Comparison of ENCODE assay signal across 1 cellular context in genomic region chr2:65666156-65666725, GRCh38.
TF ChIP-seq lines count a peak whose summit lies in the region.

No MANE protein-coding gene starts in this region.

TF ChIP-seq in GM23338, 12 proteins besides CTCF, POLR2A, EP300 and RAD21 (continued from another document):
- TF ChIP-seq ZNF114 (CRISPR knock-in tag; IDR thresholded peaks at IDR 0.05) (no peak), JUNB (IDR thresholded peaks at IDR 0.05; ENCODE audit: unreplicated experiment) (no peak), STAT1 (IDR thresholded peaks at IDR 0.05; ENCODE audit: unreplicated experiment) (no peak), POLR2AphosphoS5 (IDR thresholded peaks at IDR 0.05; ENCODE audit: low read depth) (no peak), EZH2 (IDR thresholded peaks at IDR 0.05; ENCODE audit: low read depth, unreplicated experiment) (no peak)
- TF ChIP-seq, protein P1, sequence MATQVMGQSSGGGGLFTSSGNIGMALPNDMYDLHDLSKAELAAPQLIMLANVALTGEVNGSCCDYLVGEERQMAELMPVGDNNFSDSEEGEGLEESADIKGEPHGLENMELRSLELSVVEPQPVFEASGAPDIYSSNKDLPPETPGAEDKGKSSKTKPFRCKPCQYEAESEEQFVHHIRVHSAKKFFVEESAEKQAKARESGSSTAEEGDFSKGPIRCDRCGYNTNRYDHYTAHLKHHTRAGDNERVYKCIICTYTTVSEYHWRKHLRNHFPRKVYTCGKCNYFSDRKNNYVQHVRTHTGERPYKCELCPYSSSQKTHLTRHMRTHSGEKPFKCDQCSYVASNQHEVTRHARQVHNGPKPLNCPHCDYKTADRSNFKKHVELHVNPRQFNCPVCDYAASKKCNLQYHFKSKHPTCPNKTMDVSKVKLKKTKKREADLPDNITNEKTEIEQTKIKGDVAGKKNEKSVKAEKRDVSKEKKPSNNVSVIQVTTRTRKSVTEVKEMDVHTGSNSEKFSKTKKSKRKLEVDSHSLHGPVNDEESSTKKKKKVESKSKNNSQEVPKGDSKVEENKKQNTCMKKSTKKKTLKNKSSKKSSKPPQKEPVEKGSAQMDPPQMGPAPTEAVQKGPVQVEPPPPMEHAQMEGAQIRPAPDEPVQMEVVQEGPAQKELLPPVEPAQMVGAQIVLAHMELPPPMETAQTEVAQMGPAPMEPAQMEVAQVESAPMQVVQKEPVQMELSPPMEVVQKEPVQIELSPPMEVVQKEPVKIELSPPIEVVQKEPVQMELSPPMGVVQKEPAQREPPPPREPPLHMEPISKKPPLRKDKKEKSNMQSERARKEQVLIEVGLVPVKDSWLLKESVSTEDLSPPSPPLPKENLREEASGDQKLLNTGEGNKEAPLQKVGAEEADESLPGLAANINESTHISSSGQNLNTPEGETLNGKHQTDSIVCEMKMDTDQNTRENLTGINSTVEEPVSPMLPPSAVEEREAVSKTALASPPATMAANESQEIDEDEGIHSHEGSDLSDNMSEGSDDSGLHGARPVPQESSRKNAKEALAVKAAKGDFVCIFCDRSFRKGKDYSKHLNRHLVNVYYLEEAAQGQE (IDR thresholded peaks at IDR 0.05; ENCODE audit: unreplicated experiment), result no peak
